Comparison of ENCODE assay signal across 8 cellular contexts in genomic region chr10:130190737-130191115, GRCh38. TPM values are rescaled to one million over a fixed set of nuclear protein-coding genes. Genes with fewer than 3 reads are reported as not detected.
DNase-seq lines count a peak whose midpoint lies in the region; ATAC-seq, FAIRE-seq and TF ChIP-seq lines count a peak whose summit lies in the region.

No MANE protein-coding gene starts in this region.

- no peak for FAIRE-seq in HepG2 (lab: Jason Lieb, UNC)

- H3K27ac Mint-ChIP-seq in chondrocyte (ENCODE audit: unreplicated experiment), result no peak overlapping the region

- H3K9me3 ChIP-seq in HepG2 (ENCODE audit: low read length), result no peaks in the 10 kb centered on the region
- no peaks in the 10 kb centered on the region for H3K9me3 ChIP-seq in testis

- H3K4me3 ChIP-seq in HepG2 (replicated peaks in 1 of 3; ENCODE audit: insufficient read depth in 1 of 3, low read depth in 2 of 3, low read length in 3 of 3) (peak overlapping the region in 1 of 3 experiments; percentile 68; a peak in 2 of 6 replicates), testis (peak overlapping the region; percentile 55 to 70)

- H3K9me3 Mint-ChIP-seq in chondrocyte (ENCODE audit: low read depth), result no peaks in the 10 kb centered on the region

- H3K9ac ChIP-seq in HepG2 (ENCODE audit: insufficient read depth, low read depth, low read length), result peak overlapping the region; percentile 62; the same call in 1 of the 2 replicates

- no peak overlapping the region for H3K27ac ChIP-seq in HepG2 (ENCODE audit: extremely low read length, insufficient read depth, low read length)
- H3K27ac ChIP-seq in testis, result no peak overlapping the region

- in situ Hi-C loops in HepG2 (cut with HindIII; ENCODE audit: extremely low pct_ligation_motif_present, low pct_unique_long_range_greater_than_20kb), result loop anchor here (25.0 kb wide), 1 partner anchor 1697 kb away; no protein-coding TSS in a partner anchor

- TF ChIP-seq RAD21 in HepG2 (CRISPR knock-in tag; IDR thresholded peaks at IDR 0.05), result no peak

- intact Hi-C loops in HepG2 (cut with micrococcal nuclease; ENCODE audit: unreplicated experiment), result no loop called here
- intact Hi-C loops in testis (cut with DNase I; ENCODE audit: low total_unique reads), result no loop called here

- CTCF ChIA-PET in HepG2 (lab: Yijun Ruan, JAX; ENCODE audit: low intra/inter-chr PET ratio, low total read pairs), result no interaction called here

- H4K20me1 ChIP-seq in HepG2 (ENCODE audit: insufficient read depth, low read length), result no peaks in the 10 kb centered on the region

- TF ChIP-seq CTCF in chondrocyte (IDR thresholded peaks at IDR 0.05) (no peak), HepG2 (CRISPR knock-in tag; IDR thresholded peaks at IDR 0.05) (no peak), testis (IDR thresholded peaks at IDR 0.05) (no peak)

- peak overlapping the region; percentile 73 for H3K4me2 ChIP-seq in HepG2 (ENCODE audit: low read depth, low read length)

- H3K4me1 ChIP-seq in HepG2 (ENCODE audit: insufficient read depth, low read length) (no peaks in the 10 kb centered on the region), testis (peaks cover 6% of the 10 kb centered on the region)

- TF ChIP-seq EP300 in HepG2 (IDR thresholded peaks at IDR 0.05; ENCODE audit: low read depth in 2 of 2, low read length in 2 of 2) (no peak), HepG2 (CRISPR knock-in tag; IDR thresholded peaks at IDR 0.05; ENCODE audit: borderline replicate concordance) (no peak)

- no peak overlapping the region for H2AFZ ChIP-seq in HepG2 (ENCODE audit: low read length)

- no TSS peak for BruUV-seq in HepG2 (replicated peaks; lab: Mats Ljungman, UMichigan)

- H3K4me3 Mint-ChIP-seq in chondrocyte (ENCODE audit: unreplicated experiment), result peak overlapping the region; percentile 46

- H3K27me3 Mint-ChIP-seq in chondrocyte (ENCODE audit: low read depth), result no peaks in the 10 kb centered on the region

- peak; percentile 4 for ATAC-seq in HG02870 (IDR thresholded peaks at IDR 0.05; ENCODE audit: unreplicated experiment)
- ATAC-seq in HepG2, result peak; percentile 3; the same call in 2 of the 3 replicates

- peaks cover 0 to under 1% of the 10 kb centered on the region in 2 experiments; a peak in 1 of 5 replicates for H3K36me3 ChIP-seq in HepG2 (replicated peaks in 1 of 2; ENCODE audit: control insufficient read depth in 1 of 2, insufficient read depth in 2 of 2, low read length in 2 of 2)
- H3K36me3 ChIP-seq in testis (ENCODE audit: low read depth, missing control alignments), result no peaks in the 10 kb centered on the region

- no peaks in the 10 kb centered on the region for H3K4me1 Mint-ChIP-seq in chondrocyte (ENCODE audit: low read depth)

- H3K27me3 ChIP-seq in HepG2 (ENCODE audit: control insufficient read depth in 1 of 2, insufficient read depth in 2 of 2, low read length in 2 of 2) (no peaks in the 10 kb centered on the region), testis (no peaks in the 10 kb centered on the region)

- DNase-seq in chondrocyte (ENCODE audit: low spot score) (no peak), HepG2 (ENCODE audit: low spot score) (no peak), testis (no peak), activated T-cell treated with anti-CD3 and anti-CD28 coated beads for 4 hours (no peak), cerebellar nuclear complex (lab: John Stamatoyannopoulos, UW) (no peak), amygdala (lab: John Stamatoyannopoulos, UW) (no peak), SW 1271 (lab: John Stamatoyannopoulos, UW) (no peak)

- 92% methylated on average over 11 of the region's 25 CpGs for WGBS in HepG2 (ENCODE audit: low lambda C conversion rate)
- WGBS in testis, 2 donors, result 0 to 18% methylated on average over 4 to 25 of the region's 25 CpGs

- H3K36me3 Mint-ChIP-seq in chondrocyte (ENCODE audit: low read depth), result peaks cover 2% of the 10 kb centered on the region

- POLR2A ChIA-PET in HepG2 (lab: Yijun Ruan, JAX), result no interaction called here

- TF ChIP-seq POLR2A in HepG2 (IDR thresholded peaks at IDR 0.05; ENCODE audit: insufficient read depth in 1 of 2, low read depth in 2 of 2, low read length in 2 of 2), result no peak
- no peak for TF ChIP-seq POLR2A in testis (IDR thresholded peaks at IDR 0.05)

- H3K79me2 ChIP-seq in HepG2 (ENCODE audit: insufficient read depth, low read length), result no peaks in the 10 kb centered on the region

TF ChIP-seq in HepG2, 621 proteins besides CTCF, POLR2A, EP300 and RAD21 (continues in another document):
- TF ChIP-seq AHDC1 (CRISPR knock-in tag; IDR thresholded peaks at IDR 0.05; ENCODE audit: borderline replicate concordance) (no peak), ZNF75D (CRISPR knock-in tag; IDR thresholded peaks at IDR 0.05; ENCODE audit: borderline replicate concordance) (no peak), HOXA7 (CRISPR knock-in tag; IDR thresholded peaks at IDR 0.05) (no peak), ZNF607 (CRISPR knock-in tag; IDR thresholded peaks at IDR 0.05; ENCODE audit: borderline replicate concordance) (no peak), MXD4 (CRISPR knock-in tag; IDR thresholded peaks at IDR 0.05) (no peak), ZIK1 (CRISPR knock-in tag; IDR thresholded peaks at IDR 0.05; ENCODE audit: borderline replicate concordance, low read depth) (no peak)

RNA-seq across cellular contexts. Expression of gene GLRX3, which starts 54.5 kb away (rescaled TPM):
- total RNA-seq in chondrocyte, result 57.5 to 75.0 TPM (median 60.5 TPM) in 3 replicates
- total RNA-seq in HepG2 (2016; rRNA removed; fragmentation: Illumina TruSeq; extraction: Trizol), result 135 and 185 TPM in 2 replicates
- total RNA-seq in HepG2 (2016; cell fraction: cytosol; rRNA removed; fragmentation: Illumina TruSeq; extraction: Trizol; ENCODE audit: low read depth), result 53.2 and 56.2 TPM in 2 replicates
- 139 and 200 TPM in 2 replicates for total RNA-seq in HepG2 (2016; cell fraction: insoluble cytoplasmic fraction; rRNA removed; fragmentation: Illumina TruSeq; extraction: Trizol)
- 74.0 and 76.4 TPM in 2 replicates for total RNA-seq in HepG2 (2016; cell fraction: membrane; rRNA removed; fragmentation: Illumina TruSeq; extraction: Trizol)
- total RNA-seq in HepG2 (2016; cell fraction: nucleus; rRNA removed; fragmentation: Illumina TruSeq; extraction: Trizol), result 50.5 and 57.7 TPM in 2 replicates
- polyA plus RNA-seq in HepG2 (2011; rRNA removed), result 67.1 and 91.4 TPM in 2 replicates
- polyA plus RNA-seq in HepG2 (2011; cell fraction: cytosol; rRNA removed), result 51.8 and 58.2 TPM in 2 replicates
- 29.6 and 40.4 TPM in 2 replicates for polyA plus RNA-seq in HepG2 (2011; cell fraction: nucleus; rRNA removed)
- polyA plus RNA-seq in HepG2 (2012), result 91.5 and 92.8 TPM in 2 replicates
- polyA plus RNA-seq in HepG2 (2016; cell fraction: cytosol; fragmentation: Illumina TruSeq; extraction: Trizol; ENCODE audit: low read depth), result 52.7 and 54.0 TPM in 2 replicates
- polyA plus RNA-seq in HepG2 (2016; cell fraction: insoluble cytoplasmic fraction; fragmentation: Illumina TruSeq; extraction: Trizol; ENCODE audit: low read depth), result 190 and 206 TPM in 2 replicates
- 63.1 and 66.1 TPM in 2 replicates for polyA plus RNA-seq in HepG2 (2016; cell fraction: membrane; fragmentation: Illumina TruSeq; extraction: Trizol; ENCODE audit: low read depth)
- polyA plus RNA-seq in HepG2 (2016; cell fraction: nucleus; fragmentation: Illumina TruSeq; extraction: Trizol; ENCODE audit: insufficient read depth, low read depth), result 81.2 and 94.4 TPM in 2 replicates
- polyA minus RNA-seq in HepG2 (2011; rRNA and poly(A)+ RNA removed; ENCODE audit: low replicate concordance), result 14.1 and 28.5 TPM in 2 replicates
- polyA minus RNA-seq in HepG2 (2011; cell fraction: cytosol; rRNA and poly(A)+ RNA removed), result 29.1 and 30.6 TPM in 2 replicates
- 48.8 and 52.1 TPM in 2 replicates for polyA minus RNA-seq in HepG2 (2011; cell fraction: nucleus; rRNA and poly(A)+ RNA removed)
- total RNA-seq in testis, result 10 to 100 TPM; 60.8 to 63.5 TPM
- 141 TPM for polyA plus RNA-seq in testis (ENCODE audit: insufficient read depth, low read depth, low replicate concordance)
